In the genomic region with DNA sequence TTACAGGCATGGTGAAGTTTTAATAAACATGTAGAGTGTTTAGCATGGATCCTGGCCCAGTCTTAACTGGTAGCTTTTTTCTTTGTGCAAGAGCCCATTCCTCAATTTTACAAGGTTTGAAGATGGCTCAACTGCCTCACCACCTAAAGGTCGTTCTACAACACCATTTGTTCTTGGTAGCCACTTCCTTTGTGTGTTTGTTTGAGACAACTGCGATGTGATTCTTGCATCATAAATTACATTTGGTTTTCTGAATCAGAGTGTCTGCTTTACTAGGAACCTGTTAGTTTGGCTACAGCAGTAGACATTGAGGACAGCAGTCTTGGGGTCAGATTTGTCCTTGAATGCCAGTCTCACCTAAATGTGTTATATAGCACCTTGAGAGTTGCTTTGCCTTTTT, we compare ENCODE assay signal across 1 cellular context.
TF ChIP-seq lines count a peak whose summit lies in the region.

No MANE protein-coding gene starts in this region.

TF ChIP-seq in GM12891, 5 proteins besides CTCF, POLR2A, EP300 and RAD21 (continued from another document):
- TF ChIP-seq TAF1 (IDR thresholded peaks at IDR 0.05; ENCODE audit: low read depth, low read length): no peak
